Comparison of ENCODE assay signal across 14 cellular contexts in the genomic region with DNA sequence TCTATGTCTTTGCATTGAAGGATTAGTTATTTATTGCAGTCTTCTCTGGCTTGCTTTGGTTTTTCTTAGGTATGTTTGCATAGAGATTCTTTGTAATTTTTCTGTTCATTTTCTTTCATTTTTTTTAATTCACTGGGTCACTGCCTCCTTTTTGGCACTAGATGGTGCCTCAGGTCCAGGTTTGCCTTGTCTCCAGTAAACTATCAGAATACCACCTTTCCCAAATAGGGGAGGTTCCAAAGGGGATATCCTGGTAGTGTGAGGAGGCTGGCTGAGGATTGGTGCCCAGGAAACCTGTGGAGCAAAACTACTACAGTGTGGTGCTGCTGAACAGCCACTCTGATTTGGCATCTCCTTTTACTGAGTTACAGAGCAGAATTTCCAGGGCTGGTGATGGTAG.
DNase-seq lines count a peak whose midpoint lies in the region; ATAC-seq and TF ChIP-seq lines count a peak whose summit lies in the region.
"Had no signal": no experiment of that assay in that cellular context is flagged by ENCODE, and none has a peak within 500 bp of the region (broad histone marks: within the 10 kb centered on the region; RNA-seq: fewer than 3 reads in every experiment).

No MANE protein-coding gene starts in this region.

- no peaks in the 10 kb centered on the region for H3K36me3 Mint-ChIP-seq in stimulated activated effector memory CD8-positive, alpha-beta T cell treated with anti-CD3 and anti-CD28 coated beads, Interleukin-12 subunit alpha, Interleukin-12 subunit beta, amount 100 ng/mL, for 72 hours

- H3K4me3 Mint-ChIP-seq in stimulated activated effector memory CD8-positive, alpha-beta T cell treated with anti-CD3 and anti-CD28 coated beads, Interleukin-12 subunit alpha, Interleukin-12 subunit beta, amount 100 ng/mL, for 72 hours, result no peak overlapping the region
- H3K4me3 Mint-ChIP-seq: activated T-cell treated with anti-CD3 and anti-CD28 coated beads, Interleukin-2, amount 50 U/mL, for 72 hours had no signal

- H3K4me3 ChIP-seq in HEK293 (ENCODE audit: low read depth, low read length), result no peak overlapping the region
- H3K4me3 ChIP-seq in gastrocnemius medialis, result no peak overlapping the region
- H3K4me3 ChIP-seq: coronary artery, K562, tibial nerve had no signal

- H3K36me3 ChIP-seq in HEK293 (ENCODE audit: control insufficient read depth in 2 of 2, insufficient read depth in 1 of 2, low read length in 2 of 2), result no peaks in the 10 kb centered on the region
- H3K36me3 ChIP-seq in gastrocnemius medialis, result no peaks in the 10 kb centered on the region
- H3K36me3 ChIP-seq: tibial nerve had no signal

- H3K9me3 ChIP-seq in HEK293 (ENCODE audit: control insufficient read depth, insufficient read depth, low read depth, low read length) (no peaks in the 10 kb centered on the region), gastrocnemius medialis (no peaks in the 10 kb centered on the region)

- H3K4me1 Mint-ChIP-seq in stimulated activated effector memory CD8-positive, alpha-beta T cell treated with anti-CD3 and anti-CD28 coated beads, Interleukin-12 subunit alpha, Interleukin-12 subunit beta, amount 100 ng/mL, for 72 hours, result no peaks in the 10 kb centered on the region

- peak; percentile 8 for DNase-seq in AG20443 (ENCODE audit: low spot score)
- peak; percentile 28 for DNase-seq in iPS-NIHi11 (ENCODE audit: low spot score)
- no peak for DNase-seq in gastrocnemius medialis
- DNase-seq in stimulated activated effector memory CD8-positive, alpha-beta T cell treated with anti-CD3 and anti-CD28 coated beads, Interleukin-12 subunit alpha, Interleukin-12 subunit beta, amount 100 ng/mL, for 72 hours (ENCODE audit: low spot score in 2 of 2), result no peak
- DNase-seq: activated T-cell treated with anti-CD3 and anti-CD28 coated beads, Interleukin-2, amount 50 U/mL, for 72 hours; NCI-H774; nucleus accumbens had no signal

- H3K9me3 Mint-ChIP-seq in stimulated activated effector memory CD8-positive, alpha-beta T cell treated with anti-CD3 and anti-CD28 coated beads, Interleukin-12 subunit alpha, Interleukin-12 subunit beta, amount 100 ng/mL, for 72 hours, result peaks cover 20% of the 10 kb centered on the region

- no peak overlapping the region for H3K27ac ChIP-seq in HEK293 (ENCODE audit: extremely low read depth, low read depth, low read length)
- no peak overlapping the region for H3K27ac ChIP-seq in VCaP
- no peak overlapping the region for H3K27ac ChIP-seq in gastrocnemius medialis
- H3K27ac ChIP-seq: coronary artery, tibial nerve had no signal

- no peaks in the 10 kb centered on the region for H3K27me3 ChIP-seq in gastrocnemius medialis
- H3K27me3 ChIP-seq: tibial nerve had no signal

- POLR2A ChIA-PET in HEK293 (lab: Yijun Ruan, JAX), result no interaction called here

- ATAC-seq in gastrocnemius medialis (no peak), HG02870 (IDR thresholded peaks at IDR 0.05; ENCODE audit: unreplicated experiment) (no peak), HG02588 (IDR thresholded peaks at IDR 0.05; ENCODE audit: unreplicated experiment) (no peak)
- no peak for ATAC-seq in stimulated activated effector memory CD8-positive, alpha-beta T cell treated with anti-CD3 and anti-CD28 coated beads, Interleukin-12 subunit alpha, Interleukin-12 subunit beta, amount 100 ng/mL, for 72 hours
- ATAC-seq: activated T-cell treated with anti-CD3 and anti-CD28 coated beads, Interleukin-2, amount 50 U/mL, for 72 hours; K562 had no signal

- intact Hi-C loops in gastrocnemius medialis (cut with DNase I; ENCODE audit: low total_unique reads), result no loop called here

- no peak for TF ChIP-seq POLR2A in gastrocnemius medialis (IDR thresholded peaks at IDR 0.05)

- TF ChIP-seq CTCF in HEK293 (tag by site-specific recombination; IDR thresholded peaks at IDR 0.05) (no peak), VCaP (conservative IDR thresholded peaks at IDR 0.05) (peak; percentile 81), gastrocnemius medialis (IDR thresholded peaks at IDR 0.05 in 4 of 5, conservative IDR thresholded peaks at IDR 0.05 in 1 of 5) (no peak)

- H3K27ac Mint-ChIP-seq in stimulated activated effector memory CD8-positive, alpha-beta T cell treated with anti-CD3 and anti-CD28 coated beads, Interleukin-12 subunit alpha, Interleukin-12 subunit beta, amount 100 ng/mL, for 72 hours, result no peak overlapping the region
- H3K27ac Mint-ChIP-seq: activated T-cell treated with anti-CD3 and anti-CD28 coated beads, Interleukin-2, amount 50 U/mL, for 72 hours had no signal

- H3K4me1 ChIP-seq in HEK293 (ENCODE audit: control insufficient read depth, insufficient read depth, low read length), result no peaks in the 10 kb centered on the region
- no peaks in the 10 kb centered on the region for H3K4me1 ChIP-seq in gastrocnemius medialis
- H3K4me1 ChIP-seq: tibial nerve had no signal

- in situ Hi-C loops in gastrocnemius medialis (cut with MboI; ENCODE audit: low sequenced_read_pairs in 4 of 4), result no loop called here

- CTCF ChIA-PET in HEK293 (lab: Yijun Ruan, JAX), result no interaction called here

TF ChIP-seq in HEK293, 187 proteins besides CTCF, POLR2A, EP300 and RAD21:
- no peak for TF ChIP-seq ZNF184 (tag by site-specific recombination; IDR thresholded peaks at IDR 0.05)
- peak; percentile 30; the same call in 1 of the 2 replicates for TF ChIP-seq ZNF654 (tag by site-specific recombination; IDR thresholded peaks at IDR 0.05; ENCODE audit: low read depth)

Comparison
In these comparisons a context has a peak if more than half of its experiments do, and no peak if none do; other contexts are left out.
1. DNase-seq: peak in AG20443 (single experiment) and iPS-NIHi11 (single experiment); none in gastrocnemius medialis (0 of 2) and stimulated activated effector memory CD8-positive, alpha-beta T cell treated with anti-CD3 and anti-CD28 coated beads, Interleukin-12 subunit alpha, Interleukin-12 subunit beta, amount 100 ng/mL, for 72 hours (0 of 2).